13 cellular contexts compared by ENCODE assay signal in the genomic region with DNA sequence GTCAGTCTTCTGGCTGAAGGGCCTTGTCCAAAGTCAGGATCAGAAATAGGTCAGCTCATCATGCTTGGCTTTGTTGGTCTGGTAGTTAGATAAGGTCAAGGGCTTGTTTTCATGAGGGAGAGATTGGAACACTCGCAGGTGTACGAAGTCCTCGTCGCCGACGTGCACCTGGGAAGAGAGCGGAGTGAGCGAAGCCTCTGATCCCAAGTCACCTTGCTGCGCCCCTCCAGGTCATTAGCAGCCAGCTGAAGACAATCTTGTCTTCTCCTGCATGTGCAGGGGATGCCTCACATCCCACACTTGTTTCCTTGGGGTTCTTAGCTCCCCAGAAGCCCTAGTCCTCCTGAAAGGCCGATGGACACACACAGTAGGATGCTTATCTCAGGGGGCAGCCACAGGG. TPM values are rescaled to one million over a fixed set of nuclear protein-coding genes. Genes with fewer than 3 reads are reported as not detected.
A peak's percentile ranks its signal among the peaks of the same experiment; 100 is the strongest.
DNase-seq lines count a peak whose midpoint lies in the region; ATAC-seq and TF ChIP-seq lines count a peak whose summit lies in the region.
"Had no signal": no experiment of that assay in that cellular context is flagged by ENCODE, and none has a peak within 500 bp of the region (broad histone marks: within the 10 kb centered on the region; RNA-seq: fewer than 3 reads in every experiment).

No MANE protein-coding gene starts in this region.

- no peak for DNase-seq in activated naive CD8-positive, alpha-beta T cell treated with anti-CD3 and anti-CD28 coated beads, Interleukin-2, amount 50 U/mL, for 24 hours
- DNase-seq in T-cell, result no peak
- DNase-seq in glutamatergic neuron, result no peak
- DNase-seq in suprapubic skin (ENCODE audit: low spot score in 2 of 2), result no peak
- DNase-seq in stimulated activated CD4-positive, alpha-beta T cell treated with anti-CD3 and anti-CD28 coated beads, Interleukin-4, amount 100 ng/mL, for 1 hour, result no peak
- DNase-seq in upper lobe of left lung, result no peak
- DNase-seq: activated CD8-positive, alpha-beta memory T cell treated with anti-CD3 and anti-CD28 coated beads, Interleukin-2, amount 50 U/mL, for 48 hours; T1000 had no signal

- H3K4me3 Mint-ChIP-seq in activated naive CD8-positive, alpha-beta T cell, result peak overlapping the region; percentile 34
- no peak overlapping the region for H3K4me3 Mint-ChIP-seq in activated naive CD8-positive, alpha-beta T cell treated with anti-CD3 and anti-CD28 coated beads, Interleukin-2, amount 50 U/mL, for 24 hours
- H3K4me3 Mint-ChIP-seq in T-cell, result peak overlapping the region; percentile 50 to 91 (median 90)
- peak overlapping the region; percentile 40 for H3K4me3 Mint-ChIP-seq in glutamatergic neuron (ENCODE audit: unreplicated experiment)

- H3K27me3 Mint-ChIP-seq in activated naive CD8-positive, alpha-beta T cell, result no peaks in the 10 kb centered on the region
- H3K27me3 Mint-ChIP-seq in activated naive CD8-positive, alpha-beta T cell treated with anti-CD3 and anti-CD28 coated beads, Interleukin-2, amount 50 U/mL, for 24 hours, result no peaks in the 10 kb centered on the region
- H3K27me3 Mint-ChIP-seq in T-cell, result no peaks in the 10 kb centered on the region
- peaks cover 10% of the 10 kb centered on the region for H3K27me3 Mint-ChIP-seq in glutamatergic neuron (ENCODE audit: unreplicated experiment)

- H3K27ac ChIP-seq in suprapubic skin (no peak overlapping the region), upper lobe of left lung (peak overlapping the region in 1 of 4 donors; percentile 90)
- H3K27ac ChIP-seq: ascending aorta, HL-60 had no signal

- peaks cover 7% of the 10 kb centered on the region for H3K36me3 Mint-ChIP-seq in activated naive CD8-positive, alpha-beta T cell
- peaks cover 15% of the 10 kb centered on the region for H3K36me3 Mint-ChIP-seq in activated naive CD8-positive, alpha-beta T cell treated with anti-CD3 and anti-CD28 coated beads, Interleukin-2, amount 50 U/mL, for 24 hours (ENCODE audit: low read depth)
- H3K36me3 Mint-ChIP-seq in T-cell (peaks cover 18% of the 10 kb centered on the region), glutamatergic neuron (ENCODE audit: unreplicated experiment) (peaks cover 5% of the 10 kb centered on the region)

- POLR2A ChIA-PET in T-cell (lab: Charles Lee), result interaction anchor here in 1 of 2 donors (0.7 kb wide), 1 partner anchor 58 kb away, joined by 3 read pairs; no protein-coding TSS in a partner anchor

- H3K27me3 ChIP-seq in suprapubic skin (no peaks in the 10 kb centered on the region), upper lobe of left lung (no peaks in the 10 kb centered on the region)
- H3K27me3 ChIP-seq: ascending aorta had no signal

- ATAC-seq in activated naive CD8-positive, alpha-beta T cell treated with anti-CD3 and anti-CD28 coated beads, Interleukin-2, amount 50 U/mL, for 24 hours, result no peak
- ATAC-seq in T-cell (replicated peaks in 1 of 4) (no peak), HG02763 (IDR thresholded peaks at IDR 0.05; ENCODE audit: unreplicated experiment) (no peak), upper lobe of left lung (ENCODE audit: low FRiP score in 2 of 2) (no peak)
- ATAC-seq: left lobe of liver had no signal

- CTCF ChIA-PET in T-cell (lab: Charles Lee), result no interaction called here

- peaks cover 23% of the 10 kb centered on the region for H3K4me1 Mint-ChIP-seq in activated naive CD8-positive, alpha-beta T cell (ENCODE audit: low read depth)
- H3K4me1 Mint-ChIP-seq in activated naive CD8-positive, alpha-beta T cell treated with anti-CD3 and anti-CD28 coated beads, Interleukin-2, amount 50 U/mL, for 24 hours, result peaks cover 36% of the 10 kb centered on the region
- peaks cover 40 to 42% (median 41%) of the 10 kb centered on the region in 3 donors for H3K4me1 Mint-ChIP-seq in T-cell
- peaks cover 20% of the 10 kb centered on the region for H3K4me1 Mint-ChIP-seq in glutamatergic neuron (ENCODE audit: low read depth, unreplicated experiment)

- H3K9me3 ChIP-seq in suprapubic skin, result no peaks in the 10 kb centered on the region
- H3K9me3 ChIP-seq in upper lobe of left lung, result no peaks in the 10 kb centered on the region
- H3K9me3 ChIP-seq: ascending aorta had no signal

- peak overlapping the region; percentile 91 for H3K4me3 ChIP-seq in suprapubic skin
- H3K4me3 ChIP-seq in upper lobe of left lung, result peak overlapping the region in 2 of 4 donors; percentile 93 to 94

- WGBS in suprapubic skin, result 92% methylated on average over 10 of the region's 10 CpGs
- WGBS in upper lobe of left lung, 2 donors, result 94 to 95% methylated on average over 10 of the region's 10 CpGs

- no peak overlapping the region for H3K27ac Mint-ChIP-seq in activated naive CD8-positive, alpha-beta T cell
- H3K27ac Mint-ChIP-seq in activated naive CD8-positive, alpha-beta T cell treated with anti-CD3 and anti-CD28 coated beads, Interleukin-2, amount 50 U/mL, for 24 hours, result no peak overlapping the region
- H3K27ac Mint-ChIP-seq in T-cell (no peak overlapping the region), glutamatergic neuron (ENCODE audit: unreplicated experiment) (no peak overlapping the region)

- no peak for TF ChIP-seq POLR2A in suprapubic skin (IDR thresholded peaks at IDR 0.05)
- no peak for TF ChIP-seq POLR2A in upper lobe of left lung (IDR thresholded peaks at IDR 0.05)

- TF ChIP-seq EP300 in suprapubic skin (IDR thresholded peaks at IDR 0.05) (no peak), upper lobe of left lung (IDR thresholded peaks at IDR 0.05) (no peak)

- peaks cover 21% of the 10 kb centered on the region for H3K4me1 ChIP-seq in suprapubic skin
- peaks cover 9 to 27% (median 15%) of the 10 kb centered on the region in 4 donors for H3K4me1 ChIP-seq in upper lobe of left lung

- no peaks in the 10 kb centered on the region for H3K9me3 Mint-ChIP-seq in activated naive CD8-positive, alpha-beta T cell (ENCODE audit: low read depth)
- no peaks in the 10 kb centered on the region for H3K9me3 Mint-ChIP-seq in activated naive CD8-positive, alpha-beta T cell treated with anti-CD3 and anti-CD28 coated beads, Interleukin-2, amount 50 U/mL, for 24 hours
- no peaks in the 10 kb centered on the region for H3K9me3 Mint-ChIP-seq in T-cell
- H3K9me3 Mint-ChIP-seq in glutamatergic neuron (ENCODE audit: unreplicated experiment), result peaks cover 4% of the 10 kb centered on the region

- TF ChIP-seq CTCF in glutamatergic neuron (IDR thresholded peaks at IDR 0.05; ENCODE audit: partially characterized antibody, unreplicated experiment) (no peak), suprapubic skin (IDR thresholded peaks at IDR 0.05) (no peak), upper lobe of left lung (IDR thresholded peaks at IDR 0.05) (no peak)

- peaks cover 20% of the 10 kb centered on the region for H3K36me3 ChIP-seq in suprapubic skin
- H3K36me3 ChIP-seq in upper lobe of left lung, result peaks cover 5 to 23% (median 18%) of the 10 kb centered on the region in 4 donors

RNA-seq across cellular contexts. Expression of a gene that starts 1.9 kb away (rescaled TPM):
- total RNA-seq in T-cell, result 10 to 100 TPM; 19.0 to 34.7 (median 25.9) TPM
- total RNA-seq in glutamatergic neuron (ENCODE audit: unreplicated experiment), result 32.7 TPM
- total RNA-seq in suprapubic skin, result 10 to 100 TPM; 17.5 to 39.9 (median 27.9) TPM
- 100 to 1,000 TPM in 2 of 6 donors, 10 to 100 TPM in 4; 19.9 to 122 (median 51.3) TPM for total RNA-seq in upper lobe of left lung

RNA-seq across cellular contexts. Expression of a gene that starts 15.2 kb away (rescaled TPM):
- total RNA-seq in T-cell (10 to 100 TPM; 24.0 to 30.9 (median 28.1) TPM), glutamatergic neuron (ENCODE audit: unreplicated experiment) (26.2 TPM), suprapubic skin (10 to 100 TPM; 22.5 to 34.6 (median 28.4) TPM), upper lobe of left lung (10 to 100 TPM; 12.0 to 25.1 (median 20.9) TPM)

RNA-seq across cellular contexts. Expression of a gene that starts 55.2 kb away (rescaled TPM):
- total RNA-seq in T-cell (100 to 1,000 TPM in 1 of 5 donors, 10 to 100 TPM in 4; 70.8 to 100 (median 80.2) TPM), glutamatergic neuron (ENCODE audit: unreplicated experiment) (63.8 TPM), suprapubic skin (10 to 100 TPM; 45.0 to 66.0 (median 57.4) TPM), upper lobe of left lung (100 to 1,000 TPM; 105 to 301 (median 207) TPM)
